1 cellular context compared by ENCODE assay signal in genomic region chr13:24618219-24618955, GRCh38.
TF ChIP-seq lines count a peak whose summit lies in the region.

No MANE protein-coding gene starts in this region.

TF ChIP-seq in H1, 55 proteins besides CTCF, POLR2A, EP300 and RAD21 (continued from another document):
- TF ChIP-seq BACH1 (IDR thresholded peaks at IDR 0.05; ENCODE audit: low read length) (no peak), ATF3 (IDR thresholded peaks at IDR 0.05; ENCODE audit: insufficient read depth, low read depth, low read length) (no peak), TCF12 (IDR thresholded peaks at IDR 0.05; ENCODE audit: low read depth, low read length) (no peak), HDAC6 (IDR thresholded peaks at IDR 0.05; ENCODE audit: low read depth, low read length) (no peak), SAP30 (IDR thresholded peaks at IDR 0.05; ENCODE audit: insufficient read depth, insufficient replicate concordance, low read length) (no peak), NANOG (IDR thresholded peaks at IDR 0.05; ENCODE audit: insufficient read depth, low read depth, low read length, poor library complexity, severe bottlenecking) (no peak), TAF1 (IDR thresholded peaks at IDR 0.05; ENCODE audit: low read depth, low read length) (no peak)
